24 cellular contexts compared by ENCODE assay signal in genomic region chr19:3079578-3079977, GRCh38. TPM values are rescaled to one million over a fixed set of nuclear protein-coding genes. Genes with fewer than 3 reads are reported as not detected.
"Had no signal": no experiment of that assay in that cellular context is flagged by ENCODE, and none has a peak within 500 bp of the region (broad histone marks: within the 10 kb centered on the region; RNA-seq: fewer than 3 reads in every experiment).

No MANE protein-coding gene starts in this region.

- H3K4me3 Mint-ChIP-seq: activated naive CD4-positive, alpha-beta T cell treated with anti-CD3 and anti-CD28 coated beads, Interleukin-2, amount 50 U/mL, for 24 hours; nephron had no signal

- H3K4me3 ChIP-seq: body of pancreas, hepatocyte, left ventricle myocardium inferior, smooth muscle cell, upper lobe of right lung had no signal

- H3K79me2 ChIP-seq: hepatocyte, parathyroid adenoma had no signal

- H3K27me3 Mint-ChIP-seq: activated naive CD4-positive, alpha-beta T cell treated with anti-CD3 and anti-CD28 coated beads, Interleukin-2, amount 50 U/mL, for 24 hours had no signal

- H3K36me3 Mint-ChIP-seq: activated naive CD4-positive, alpha-beta T cell treated with anti-CD3 and anti-CD28 coated beads, Interleukin-2, amount 50 U/mL, for 24 hours had no signal

- H3K9me3 ChIP-seq: body of pancreas, left ventricle myocardium inferior, upper lobe of right lung had no signal

- H3K36me3 ChIP-seq: left ventricle myocardium inferior, upper lobe of right lung, WERI-Rb-1 had no signal

- ATAC-seq: body of pancreas; stimulated activated naive CD8-positive, alpha-beta T cell treated with anti-CD3 and anti-CD28 coated beads, Interleukin-15, Interleukin-2, amounts not matched to agents 100 U/mL and 50 U/mL, for 24 hours had no signal

- H3K27ac Mint-ChIP-seq: activated naive CD4-positive, alpha-beta T cell treated with anti-CD3 and anti-CD28 coated beads, Interleukin-2, amount 50 U/mL, for 24 hours; nephron had no signal

- H3K27ac ChIP-seq: body of pancreas, parathyroid adenoma, WERI-Rb-1 had no signal

- DNase-seq: activated CD4-positive, alpha-beta T cell treated with anti-CD3 and anti-CD28 coated beads for 1 hour; activated CD4-positive, alpha-beta T cell treated with anti-CD3 and anti-CD28 coated beads, Interleukin-2, amount 50 U/mL, for 1 hour; activated gamma-delta T cell treated with Interleukin-2 at 50 U/mL for 16 hours; activated T-cell treated with anti-CD3 and anti-CD28 coated beads, Interleukin-2, amount 50 U/mL, for 1 hour; anterior cingulate cortex; body of pancreas; caudate nucleus; effector memory CD4-positive, alpha-beta T cell; glutamatergic neuron; left ventricle myocardium inferior; midbrain; stimulated activated CD4-positive, alpha-beta T cell treated with anti-CD3 and anti-CD28 coated beads, Interleukin-2, amount 100 ng/mL, for 48 hours; stimulated activated CD8-positive, alpha-beta memory T cell treated with anti-CD3 and anti-CD28 coated beads, Interleukin-4, amount 100 ng/mL, for 48 hours; stimulated activated naive CD8-positive, alpha-beta T cell treated with anti-CD3 and anti-CD28 coated beads, Interleukin-15, Interleukin-2, amounts not matched to agents 100 U/mL and 50 U/mL, for 24 hours; T-helper 1 cell; upper lobe of right lung; WERI-Rb-1 had no signal

- H3K27me3 ChIP-seq: body of pancreas, hepatocyte, upper lobe of right lung had no signal

- H3K4me1 ChIP-seq: parathyroid adenoma had no signal

- H3K4me2 ChIP-seq: hepatocyte, smooth muscle cell had no signal

- FAIRE-seq: TTC549 had no signal

- H3K9me3 Mint-ChIP-seq: activated naive CD4-positive, alpha-beta T cell treated with anti-CD3 and anti-CD28 coated beads, Interleukin-2, amount 50 U/mL, for 24 hours; nephron had no signal

- H3K9ac ChIP-seq: parathyroid adenoma had no signal

- H2AFZ ChIP-seq: hepatocyte, parathyroid adenoma had no signal

RNA-seq across cellular contexts. Expression of gene GNA15, which starts 56.3 kb away (rescaled TPM):
- total RNA-seq: lung microvascular endothelial cell had no signal
